11 cellular contexts compared by ENCODE assay signal in genomic region chr13:24459234-24459633, GRCh38. TPM values are rescaled to one million over a fixed set of nuclear protein-coding genes. Genes with fewer than 3 reads are reported as not detected.
DNase-seq lines count a peak whose midpoint lies in the region; ATAC-seq and TF ChIP-seq lines count a peak whose summit lies in the region.
"Had no signal": no experiment of that assay in that cellular context is flagged by ENCODE, and none has a peak within 500 bp of the region (broad histone marks: within the 10 kb centered on the region; RNA-seq: fewer than 3 reads in every experiment).

No MANE protein-coding gene starts in this region.

- no peaks in the 10 kb centered on the region for H3K27me3 ChIP-seq in osteoblast (ENCODE audit: insufficient read depth, low read length)
- H3K27me3 ChIP-seq: BLaER1 had no signal

- H3K27ac ChIP-seq in osteoblast (ENCODE audit: low read depth, low read length), result no peak overlapping the region
- H3K27ac ChIP-seq: BLaER1 had no signal

- ATAC-seq in HG02610 (IDR thresholded peaks at IDR 0.05; ENCODE audit: unreplicated experiment), result peak; percentile 77

- H3K36me3 Mint-ChIP-seq in activated CD4-positive, alpha-beta T cell treated with anti-CD3 and anti-CD28 coated beads, Interleukin-2, amount 10 ng/mL, durations not matched to agents 24 days and 14 days (ENCODE audit: low read depth), result peaks cover 62% of the 10 kb centered on the region
- peaks cover 74% of the 10 kb centered on the region for H3K36me3 Mint-ChIP-seq in activated T-helper 2 cell treated with anti-CD3 and anti-CD28 coated beads, Interferon-gamma antibody, Interleukin-2, Interleukin-4, amounts not matched to agents 10 μg/mL and 5 μg/mL and 100 μg/mL, durations not matched to agents 14 hours and 24 hours and 36 hours (ENCODE audit: low read depth)

- no peaks in the 10 kb centered on the region for H3K9me3 Mint-ChIP-seq in activated CD4-positive, alpha-beta T cell treated with anti-CD3 and anti-CD28 coated beads, Interleukin-2, amount 10 ng/mL, durations not matched to agents 24 days and 14 days
- no peaks in the 10 kb centered on the region for H3K9me3 Mint-ChIP-seq in activated T-helper 2 cell treated with anti-CD3 and anti-CD28 coated beads, Interferon-gamma antibody, Interleukin-2, Interleukin-4, amounts not matched to agents 10 μg/mL and 5 μg/mL and 100 μg/mL, durations not matched to agents 14 hours and 24 hours and 36 hours
- H3K9me3 Mint-ChIP-seq: dendritic cell treated with granulocyte-macrophage colony-stimulating factor and Interleukin-4, amounts not matched to agents 40 ng/mL and 50 ng/mL, for 4 days had no signal

- H3K4me3 Mint-ChIP-seq in activated CD4-positive, alpha-beta T cell treated with anti-CD3 and anti-CD28 coated beads, Interleukin-2, amount 10 ng/mL, durations not matched to agents 24 days and 14 days, result no peak overlapping the region
- H3K4me3 Mint-ChIP-seq in activated T-helper 2 cell treated with anti-CD3 and anti-CD28 coated beads, Interferon-gamma antibody, Interleukin-2, Interleukin-4, amounts not matched to agents 10 μg/mL and 5 μg/mL and 100 μg/mL, durations not matched to agents 14 hours and 24 hours and 36 hours (ENCODE audit: low read depth), result no peak overlapping the region
- H3K4me3 Mint-ChIP-seq: dendritic cell treated with granulocyte-macrophage colony-stimulating factor and Interleukin-4, amounts not matched to agents 40 ng/mL and 50 ng/mL, for 4 days had no signal

- DNase-seq in activated CD4-positive, alpha-beta T cell treated with anti-CD3 and anti-CD28 coated beads, Interleukin-2, amount 10 ng/mL, durations not matched to agents 24 days and 14 days, result peak; percentile 68
- no peak for DNase-seq in activated CD4-positive, alpha-beta T cell treated with anti-CD3 and anti-CD28 coated beads for 4 hours
- no peak for DNase-seq in activated T-helper 2 cell treated with anti-CD3 and anti-CD28 coated beads, Interferon-gamma antibody, Interleukin-2, Interleukin-4, amounts not matched to agents 10 μg/mL and 5 μg/mL and 100 μg/mL, durations not matched to agents 14 hours and 24 hours and 36 hours (ENCODE audit: low spot score)
- DNase-seq in osteoblast (ENCODE audit: insufficient read length, low spot score, missing footprints), result peak; percentile 71
- no peak for DNase-seq in NCI-H2171 treated with DMSO at 0.1 percent for 48 hours (lab: John Stamatoyannopoulos, UW)
- DNase-seq in NCI-H2171 (lab: John Stamatoyannopoulos, UW), result no peak
- DNase-seq in NCI-H510A (lab: John Stamatoyannopoulos, UW), result no peak
- DNase-seq: NCI-H1048 had no signal

- no peaks in the 10 kb centered on the region for H3K79me2 ChIP-seq in osteoblast (ENCODE audit: insufficient read depth, low read length)

- TF ChIP-seq CTCF in osteoblast (IDR thresholded peaks at IDR 0.05; ENCODE audit: extremely low read depth, low read depth, low read length), result no peak

- H3K9me3 ChIP-seq in osteoblast (ENCODE audit: low read depth, low read length), result no peaks in the 10 kb centered on the region
- H3K9me3 ChIP-seq: BLaER1 had no signal

- H3K27ac Mint-ChIP-seq in activated CD4-positive, alpha-beta T cell treated with anti-CD3 and anti-CD28 coated beads, Interleukin-2, amount 10 ng/mL, durations not matched to agents 24 days and 14 days, result peak overlapping the region; percentile 77
- H3K27ac Mint-ChIP-seq in activated T-helper 2 cell treated with anti-CD3 and anti-CD28 coated beads, Interferon-gamma antibody, Interleukin-2, Interleukin-4, amounts not matched to agents 10 μg/mL and 5 μg/mL and 100 μg/mL, durations not matched to agents 14 hours and 24 hours and 36 hours, result peak overlapping the region; percentile 66
- H3K27ac Mint-ChIP-seq: dendritic cell treated with granulocyte-macrophage colony-stimulating factor and Interleukin-4, amounts not matched to agents 40 ng/mL and 50 ng/mL, for 4 days had no signal

- no peak overlapping the region for H3K4me3 ChIP-seq in osteoblast (ENCODE audit: insufficient read depth, low read length)
- H3K4me3 ChIP-seq: BLaER1 had no signal

- H3K36me3 ChIP-seq in osteoblast (ENCODE audit: insufficient read depth, low read length), result peaks cover 32% of the 10 kb centered on the region

- no peaks in the 10 kb centered on the region for H4K20me1 ChIP-seq in osteoblast (ENCODE audit: insufficient read depth, low read length)
- H4K20me1 ChIP-seq: BLaER1 had no signal

- no peaks in the 10 kb centered on the region for H3K27me3 Mint-ChIP-seq in activated CD4-positive, alpha-beta T cell treated with anti-CD3 and anti-CD28 coated beads, Interleukin-2, amount 10 ng/mL, durations not matched to agents 24 days and 14 days
- no peaks in the 10 kb centered on the region for H3K27me3 Mint-ChIP-seq in activated T-helper 2 cell treated with anti-CD3 and anti-CD28 coated beads, Interferon-gamma antibody, Interleukin-2, Interleukin-4, amounts not matched to agents 10 μg/mL and 5 μg/mL and 100 μg/mL, durations not matched to agents 14 hours and 24 hours and 36 hours (ENCODE audit: low read depth)
- H3K27me3 Mint-ChIP-seq: dendritic cell treated with granulocyte-macrophage colony-stimulating factor and Interleukin-4, amounts not matched to agents 40 ng/mL and 50 ng/mL, for 4 days had no signal

- peak overlapping the region; percentile 58 for H3K4me2 ChIP-seq in osteoblast (ENCODE audit: insufficient read depth, low read length)
- H3K4me2 ChIP-seq: BLaER1 had no signal

- peaks cover 28% of the 10 kb centered on the region for H3K4me1 Mint-ChIP-seq in activated CD4-positive, alpha-beta T cell treated with anti-CD3 and anti-CD28 coated beads, Interleukin-2, amount 10 ng/mL, durations not matched to agents 24 days and 14 days
- H3K4me1 Mint-ChIP-seq in activated T-helper 2 cell treated with anti-CD3 and anti-CD28 coated beads, Interferon-gamma antibody, Interleukin-2, Interleukin-4, amounts not matched to agents 10 μg/mL and 5 μg/mL and 100 μg/mL, durations not matched to agents 14 hours and 24 hours and 36 hours (ENCODE audit: low read depth), result peaks cover 18% of the 10 kb centered on the region

- peaks cover 11% of the 10 kb centered on the region for H3K4me1 ChIP-seq in osteoblast (ENCODE audit: insufficient read depth, low read length)
- H3K4me1 ChIP-seq: BLaER1 had no signal

- no peak overlapping the region for H2AFZ ChIP-seq in osteoblast (ENCODE audit: low read length)

- intact Hi-C loops in activated CD4-positive, alpha-beta T cell treated with anti-CD3 and anti-CD28 coated beads, Interleukin-2, amount 10 ng/mL, durations not matched to agents 24 days and 14 days (cut with micrococcal nuclease), result loop anchor here (1.0 kb wide), 1 partner anchor 53 kb away; the partner anchor contains the start of gene PARP4
- intact Hi-C loops in activated T-helper 2 cell treated with anti-CD3 and anti-CD28 coated beads, Interferon-gamma antibody, Interleukin-2, Interleukin-4, amounts not matched to agents 10 μg/mL and 5 μg/mL and 100 μg/mL, durations not matched to agents 14 hours and 24 hours and 36 hours (cut with micrococcal nuclease), result loop anchor here (2.0 kb wide), 1 partner anchor 52 kb away; no protein-coding TSS in a partner anchor

RNA-seq across cellular contexts. Expression of gene PARP4, which starts 53.3 kb away (rescaled TPM):
- 33.0 and 34.8 TPM in 2 replicates for total RNA-seq in activated CD4-positive, alpha-beta T cell treated with anti-CD3 and anti-CD28 coated beads, Interleukin-2, amount 10 ng/mL, durations not matched to agents 24 days and 14 days
- 58.8 and 60.6 TPM in 2 replicates for total RNA-seq in activated T-helper 2 cell treated with anti-CD3 and anti-CD28 coated beads, Interferon-gamma antibody, Interleukin-2, Interleukin-4, amounts not matched to agents 10 μg/mL and 5 μg/mL and 100 μg/mL, durations not matched to agents 14 hours and 24 hours and 36 hours
- total RNA-seq in osteoblast, result 63.0 and 64.5 TPM in 2 replicates

Comparison
In these comparisons a context has a peak if more than half of its experiments do, and no peak if none do; other contexts are left out.
1. DNase-seq: peak in activated CD4-positive, alpha-beta T cell treated with anti-CD3 and anti-CD28 coated beads, Interleukin-2, amount 10 ng/mL, durations not matched to agents 24 days and 14 days (single experiment) and osteoblast (single experiment); none in activated CD4-positive, alpha-beta T cell treated with anti-CD3 and anti-CD28 coated beads for 4 hours (0 of 2), activated T-helper 2 cell treated with anti-CD3 and anti-CD28 coated beads, Interferon-gamma antibody, Interleukin-2, Interleukin-4, amounts not matched to agents 10 μg/mL and 5 μg/mL and 100 μg/mL, durations not matched to agents 14 hours and 24 hours and 36 hours (single experiment), NCI-H2171 treated with DMSO at 0.1 percent for 48 hours (single experiment), NCI-H2171 (single experiment) and NCI-H510A (single experiment).